In the genomic region with DNA sequence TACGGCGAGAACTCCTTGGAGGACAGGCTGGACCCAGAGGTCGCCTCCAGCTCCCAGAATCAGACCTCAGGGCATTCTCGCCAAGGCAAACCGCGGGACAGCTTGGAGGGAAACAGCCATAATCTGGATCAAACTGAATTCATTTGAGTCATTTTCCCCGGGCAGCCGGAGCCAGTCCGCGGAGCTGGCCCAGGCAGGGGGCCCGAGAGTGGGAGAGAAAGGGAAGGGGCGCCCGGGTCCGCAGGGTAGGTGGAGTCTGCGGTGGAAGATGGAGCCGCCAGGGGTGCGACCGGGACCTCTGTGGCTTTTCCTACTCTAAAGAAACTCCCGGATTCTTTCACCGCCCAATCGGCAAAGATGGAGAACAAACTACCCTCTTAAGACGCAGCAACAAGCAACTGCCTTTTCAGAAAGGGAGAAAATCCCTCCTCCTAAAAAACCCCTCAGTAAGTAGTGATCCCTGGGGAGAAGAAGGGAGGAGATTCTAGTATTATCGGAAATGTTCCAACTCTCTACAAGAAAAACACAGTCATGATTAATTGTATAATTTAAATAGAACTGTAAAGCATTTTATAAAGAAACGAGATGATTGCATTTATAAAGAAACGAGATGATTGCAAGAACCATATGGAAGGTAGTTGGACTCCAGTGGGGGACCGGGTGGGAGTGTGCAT, we compare ENCODE assay signal across 15 cellular contexts. TPM values are rescaled to one million over a fixed set of nuclear protein-coding genes. Genes with fewer than 3 reads are reported as not detected.
DNase-seq lines count a peak whose midpoint lies in the region; ATAC-seq, FAIRE-seq and TF ChIP-seq lines count a peak whose summit lies in the region.
"Had no signal": no experiment of that assay in that cellular context is flagged by ENCODE, and none has a peak within 500 bp of the region (broad histone marks: within the 10 kb centered on the region; RNA-seq: fewer than 3 reads in every experiment).

No MANE protein-coding gene starts in this region.

- peaks cover 6% of the 10 kb centered on the region for H3K36me3 Mint-ChIP-seq in activated CD8-positive, alpha-beta T cell treated with anti-CD3 and anti-CD28 coated beads, Interleukin-2, amount 10 ng/mL, durations not matched to agents 7 days and 5 days (ENCODE audit: low read depth)
- peaks cover 11 to 21% of the 10 kb centered on the region in 2 donors for H3K36me3 Mint-ChIP-seq in naive B cell

- H3K36me3 ChIP-seq in HepG2 (replicated peaks in 1 of 2; ENCODE audit: control insufficient read depth in 1 of 2, insufficient read depth in 2 of 2, low read length in 2 of 2) (no peaks in the 10 kb centered on the region), right lobe of liver (no peaks in the 10 kb centered on the region)

- no peak for TF ChIP-seq RAD21 in HepG2 (CRISPR knock-in tag; IDR thresholded peaks at IDR 0.05)

- H3K27me3 Mint-ChIP-seq in activated CD8-positive, alpha-beta T cell treated with anti-CD3 and anti-CD28 coated beads, Interleukin-2, amount 10 ng/mL, durations not matched to agents 7 days and 5 days (ENCODE audit: low read depth): peaks cover 82% of the 10 kb centered on the region
- H3K27me3 Mint-ChIP-seq in naive B cell: peaks cover 71 to 96% (median 71%) of the 10 kb centered on the region in 3 donors

- DNase-seq in HepG2 (ENCODE audit: low spot score) (no peak), right lobe of liver (no peak), naive B cell (no peak), DMS79 treated with DMSO at 0.1 percent for 48 hours (lab: John Stamatoyannopoulos, UW) (no peak), HK-2 (ENCODE audit: unreplicated experiment) (no peak)
- no peak for DNase-seq in activated CD8-positive, alpha-beta T cell treated with anti-CD3 and anti-CD28 coated beads, Interleukin-2, amount 10 ng/mL, durations not matched to agents 7 days and 5 days
- DNase-seq: activated naive CD4-positive, alpha-beta T cell treated with anti-CD3 and anti-CD28 coated beads for 36 hours; NCI-H1105 treated with DMSO at 0.1 percent for 48 hours; NCI-H510A; stimulated activated CD4-positive, alpha-beta T cell treated with anti-CD3 and anti-CD28 coated beads, Interleukin-2, amount 100 ng/mL, for 24 hours; T-helper 9 cell had no signal

- no peak for TF ChIP-seq EP300 in HepG2 (IDR thresholded peaks at IDR 0.05; ENCODE audit: low read depth in 2 of 2, low read length in 2 of 2)
- no peak for TF ChIP-seq EP300 in HepG2 (CRISPR knock-in tag; IDR thresholded peaks at IDR 0.05; ENCODE audit: borderline replicate concordance)

- BruUV-seq in HepG2 (replicated peaks; lab: Mats Ljungman, UMichigan): no TSS peak

- peaks cover 35% of the 10 kb centered on the region for H3K4me1 ChIP-seq in HepG2 (ENCODE audit: insufficient read depth, low read length)
- H3K4me1 ChIP-seq in right lobe of liver: peaks cover 0 to 20% (median 2%) of the 10 kb centered on the region in 4 donors

- peak overlapping the region; percentile 1 for H3K4me3 Mint-ChIP-seq in activated CD8-positive, alpha-beta T cell treated with anti-CD3 and anti-CD28 coated beads, Interleukin-2, amount 10 ng/mL, durations not matched to agents 7 days and 5 days
- peak overlapping the region in 6 of 8 donors; percentile 12 to 76 (median 63) for H3K4me3 Mint-ChIP-seq in naive B cell

- peak overlapping the region; percentile 7 for H3K27ac Mint-ChIP-seq in activated CD8-positive, alpha-beta T cell treated with anti-CD3 and anti-CD28 coated beads, Interleukin-2, amount 10 ng/mL, durations not matched to agents 7 days and 5 days
- H3K27ac Mint-ChIP-seq in naive B cell: peak overlapping the region; percentile 69 to 99 (median 94)
- H3K27ac Mint-ChIP-seq: activated naive CD4-positive, alpha-beta T cell treated with anti-CD3 and anti-CD28 coated beads for 36 hours; stimulated activated memory B cell treated with anti-CD40 and anti-IgM and Interleukin-4, amounts not matched to agents 10 μg/mL and 1 μg/mL and 100 μg/mL, for 72 hours had no signal

- peaks cover 35% of the 10 kb centered on the region for H3K4me1 Mint-ChIP-seq in activated CD8-positive, alpha-beta T cell treated with anti-CD3 and anti-CD28 coated beads, Interleukin-2, amount 10 ng/mL, durations not matched to agents 7 days and 5 days (ENCODE audit: low read depth)
- H3K4me1 Mint-ChIP-seq in naive B cell: peaks cover 18 to 43% (median 30%) of the 10 kb centered on the region in 3 donors

- WGBS in HepG2 (ENCODE audit: low lambda C conversion rate): 25% methylated on average over 26 of the region's 26 CpGs
- 3% methylated on average over 23 of the region's 26 CpGs for WGBS in right lobe of liver (ENCODE audit: insufficient coverage, low coverage, low lambda C conversion rate, missing lambda C conversion rate)

- TF ChIP-seq CTCF in HepG2 (CRISPR knock-in tag; IDR thresholded peaks at IDR 0.05) (no peak), right lobe of liver (IDR thresholded peaks at IDR 0.05) (no peak)

- POLR2A ChIA-PET in HepG2 (lab: Yijun Ruan, JAX): no interaction called here
- POLR2A ChIA-PET in activated CD8-positive, alpha-beta T cell treated with anti-CD3 and anti-CD28 coated beads, Interleukin-2, amount 10 ng/mL, durations not matched to agents 7 days and 5 days (lab: Charles Lee): no interaction called here

- no peak for TF ChIP-seq POLR2A in HepG2 (IDR thresholded peaks at IDR 0.05; ENCODE audit: insufficient read depth in 1 of 2, low read depth in 2 of 2, low read length in 2 of 2)
- no peak for TF ChIP-seq POLR2A in right lobe of liver (IDR thresholded peaks at IDR 0.05)

- H3K4me3 ChIP-seq in HepG2 (replicated peaks in 1 of 3; ENCODE audit: insufficient read depth in 1 of 3, low read depth in 2 of 3, low read length in 3 of 3) (peak overlapping the region in 2 of 3 experiments; percentile 12 to 61; a peak in 1 of 6 replicates), right lobe of liver (no peak overlapping the region)

- H3K27me3 ChIP-seq in HepG2 (ENCODE audit: control insufficient read depth in 1 of 2, insufficient read depth in 2 of 2, low read length in 2 of 2) (peaks cover 11 to 76% of the 10 kb centered on the region in 2 experiments; a peak in 4 of 5 replicates), right lobe of liver (peaks cover 27 to 53% of the 10 kb centered on the region in 2 donors)

- H3K9me3 ChIP-seq in HepG2 (ENCODE audit: low read length) (no peaks in the 10 kb centered on the region), right lobe of liver (no peaks in the 10 kb centered on the region)

- H3K9me3 Mint-ChIP-seq in activated CD8-positive, alpha-beta T cell treated with anti-CD3 and anti-CD28 coated beads, Interleukin-2, amount 10 ng/mL, durations not matched to agents 7 days and 5 days (ENCODE audit: insufficient read depth): peaks cover 7% of the 10 kb centered on the region
- peaks cover 4 to 48% (median 29%) of the 10 kb centered on the region in 7 donors for H3K9me3 Mint-ChIP-seq in naive B cell
- H3K9me3 Mint-ChIP-seq: activated naive CD4-positive, alpha-beta T cell treated with anti-CD3 and anti-CD28 coated beads for 36 hours had no signal

- 0 out of 2 replicates have a peak, but pooled peaks cover 2% of the 10 kb centered on the region for H4K20me1 ChIP-seq in HepG2 (ENCODE audit: insufficient read depth, low read length)

- intact Hi-C loops in HepG2 (cut with micrococcal nuclease; ENCODE audit: unreplicated experiment): no loop called here
- intact Hi-C loops in right lobe of liver (cut with DNase I): loop anchor here in 1 of 2 donors (10.0 kb wide), 1 partner anchor 794 kb away; no protein-coding TSS in a partner anchor

- no peak overlapping the region for H3K9ac ChIP-seq in HepG2 (ENCODE audit: insufficient read depth, low read depth, low read length)

- ATAC-seq in HepG2 (no peak), right lobe of liver (no peak), naive B cell (ENCODE audit: low read depth in 2 of 2) (no peak), HG03354 (IDR thresholded peaks at IDR 0.05; ENCODE audit: poor library complexity, severe bottlenecking, unreplicated experiment) (no peak), GM19397 (IDR thresholded peaks at IDR 0.05; ENCODE audit: unreplicated experiment) (no peak)
- no peak for ATAC-seq in activated CD8-positive, alpha-beta T cell treated with anti-CD3 and anti-CD28 coated beads, Interleukin-2, amount 10 ng/mL, durations not matched to agents 7 days and 5 days
- ATAC-seq: stimulated activated memory B cell treated with anti-CD40 and anti-IgM and Interleukin-4, amounts not matched to agents 10 μg/mL and 1 μg/mL and 100 μg/mL, for 72 hours had no signal

- H3K79me2 ChIP-seq in HepG2 (ENCODE audit: insufficient read depth, low read length): no peaks in the 10 kb centered on the region

- no peak overlapping the region for H2AFZ ChIP-seq in HepG2 (ENCODE audit: low read length)

- in situ Hi-C loops in HepG2 (cut with HindIII; ENCODE audit: extremely low pct_ligation_motif_present, low pct_unique_long_range_greater_than_20kb): no loop called here

- H3K4me2 ChIP-seq in HepG2 (ENCODE audit: low read depth, low read length): peak overlapping the region; percentile 71; the same call in 1 of the 2 replicates

- FAIRE-seq in HepG2 (lab: Jason Lieb, UNC): no peak

- H3K27ac ChIP-seq in HepG2 (ENCODE audit: extremely low read length, insufficient read depth, low read length) (no peak overlapping the region), right lobe of liver (no peak overlapping the region)
- H3K27ac ChIP-seq: esophagus muscularis mucosa had no signal

- CTCF ChIA-PET in HepG2 (lab: Yijun Ruan, JAX; ENCODE audit: low intra/inter-chr PET ratio, low total read pairs): no interaction called here
- CTCF ChIA-PET in activated CD8-positive, alpha-beta T cell treated with anti-CD3 and anti-CD28 coated beads, Interleukin-2, amount 10 ng/mL, durations not matched to agents 7 days and 5 days (lab: Charles Lee): no interaction called here

RNA-seq across cellular contexts. Expression of a gene that starts 5.1 kb away (rescaled TPM):
- total RNA-seq in HepG2 (2016; rRNA removed; fragmentation: Illumina TruSeq; extraction: Trizol) (0.07 and 0.13 TPM in 2 replicates), right lobe of liver (not detected)
- total RNA-seq in HepG2 (2016; cell fraction: cytosol; rRNA removed; fragmentation: Illumina TruSeq; extraction: Trizol; ENCODE audit: low read depth): not detected in 2 replicates
- 0.22 TPM in 1 of 2 replicates, not detected in the other for total RNA-seq in HepG2 (2016; cell fraction: insoluble cytoplasmic fraction; rRNA removed; fragmentation: Illumina TruSeq; extraction: Trizol)
- total RNA-seq in HepG2 (2016; cell fraction: membrane; rRNA removed; fragmentation: Illumina TruSeq; extraction: Trizol): 0.06 and 0.07 TPM in 2 replicates
- 0.16 TPM in 1 of 2 replicates, not detected in the other for total RNA-seq in HepG2 (2016; cell fraction: nucleus; rRNA removed; fragmentation: Illumina TruSeq; extraction: Trizol)
- polyA plus RNA-seq in HepG2 (2011; rRNA removed) (0.07 and 0.12 TPM in 2 replicates), naive B cell (ENCODE audit: low read depth in 6 of 6) (not detected)
- 0.05 and 0.08 TPM in 2 replicates for polyA plus RNA-seq in HepG2 (2011; cell fraction: cytosol; rRNA removed)
- 0.29 and 0.33 TPM in 2 replicates for polyA plus RNA-seq in HepG2 (2011; cell fraction: nucleus; rRNA removed)
- polyA plus RNA-seq in HepG2 (2012): 0.04 and 0.07 TPM in 2 replicates
- not detected in 2 replicates for polyA plus RNA-seq in HepG2 (2016; cell fraction: cytosol; fragmentation: Illumina TruSeq; extraction: Trizol; ENCODE audit: low read depth)
- polyA plus RNA-seq in HepG2 (2016; cell fraction: insoluble cytoplasmic fraction; fragmentation: Illumina TruSeq; extraction: Trizol; ENCODE audit: low read depth): not detected in 2 replicates
- polyA plus RNA-seq in HepG2 (2016; cell fraction: membrane; fragmentation: Illumina TruSeq; extraction: Trizol; ENCODE audit: low read depth): not detected in 2 replicates
- polyA plus RNA-seq in HepG2 (2016; cell fraction: nucleus; fragmentation: Illumina TruSeq; extraction: Trizol; ENCODE audit: insufficient read depth, low read depth): 0.27 TPM in 1 of 2 replicates, not detected in the other
- 0.05 and 0.18 TPM in 2 replicates for polyA minus RNA-seq in HepG2 (2011; rRNA and poly(A)+ RNA removed; ENCODE audit: low replicate concordance)
- polyA minus RNA-seq in HepG2 (2011; cell fraction: cytosol; rRNA and poly(A)+ RNA removed): not detected in 2 replicates
- polyA minus RNA-seq in HepG2 (2011; cell fraction: nucleus; rRNA and poly(A)+ RNA removed): 0.13 TPM in 1 of 2 replicates, not detected in the other
- not detected for total RNA-seq in activated CD8-positive, alpha-beta T cell treated with anti-CD3 and anti-CD28 coated beads, Interleukin-2, amount 10 ng/mL, durations not matched to agents 7 days and 5 days
- total RNA-seq: activated naive CD4-positive, alpha-beta T cell treated with anti-CD3 and anti-CD28 coated beads for 36 hours had no signal

RNA-seq across cellular contexts. Expression of a gene that starts 55.0 kb away (rescaled TPM):
- total RNA-seq in HepG2 (2016; rRNA removed; fragmentation: Illumina TruSeq; extraction: Trizol): 18.2 and 20.9 TPM in 2 replicates
- total RNA-seq in HepG2 (2016; cell fraction: cytosol; rRNA removed; fragmentation: Illumina TruSeq; extraction: Trizol; ENCODE audit: low read depth): 10.2 and 13.2 TPM in 2 replicates
- total RNA-seq in HepG2 (2016; cell fraction: insoluble cytoplasmic fraction; rRNA removed; fragmentation: Illumina TruSeq; extraction: Trizol): 18.2 and 18.8 TPM in 2 replicates
- 23.4 and 23.7 TPM in 2 replicates for total RNA-seq in HepG2 (2016; cell fraction: membrane; rRNA removed; fragmentation: Illumina TruSeq; extraction: Trizol)
- 28.8 and 32.8 TPM in 2 replicates for total RNA-seq in HepG2 (2016; cell fraction: nucleus; rRNA removed; fragmentation: Illumina TruSeq; extraction: Trizol)
- 9.4 and 11.8 TPM in 2 replicates for polyA plus RNA-seq in HepG2 (2011; rRNA removed)
- 6.1 and 9.1 TPM in 2 replicates for polyA plus RNA-seq in HepG2 (2011; cell fraction: cytosol; rRNA removed)
- 5.8 and 6.3 TPM in 2 replicates for polyA plus RNA-seq in HepG2 (2011; cell fraction: nucleus; rRNA removed)
- 9.1 and 9.7 TPM in 2 replicates for polyA plus RNA-seq in HepG2 (2012)
- polyA plus RNA-seq in HepG2 (2016; cell fraction: cytosol; fragmentation: Illumina TruSeq; extraction: Trizol; ENCODE audit: low read depth): 10.5 and 11.4 TPM in 2 replicates
- polyA plus RNA-seq in HepG2 (2016; cell fraction: insoluble cytoplasmic fraction; fragmentation: Illumina TruSeq; extraction: Trizol; ENCODE audit: low read depth): 20.2 and 24.7 TPM in 2 replicates
- polyA plus RNA-seq in HepG2 (2016; cell fraction: membrane; fragmentation: Illumina TruSeq; extraction: Trizol; ENCODE audit: low read depth): 17.6 and 17.9 TPM in 2 replicates
- polyA plus RNA-seq in HepG2 (2016; cell fraction: nucleus; fragmentation: Illumina TruSeq; extraction: Trizol; ENCODE audit: insufficient read depth, low read depth): 17.4 and 20.1 TPM in 2 replicates
- polyA minus RNA-seq in HepG2 (2011; rRNA and poly(A)+ RNA removed; ENCODE audit: low replicate concordance): 6.0 and 7.7 TPM in 2 replicates
- polyA minus RNA-seq in HepG2 (2011; cell fraction: cytosol; rRNA and poly(A)+ RNA removed): 4.1 and 5.9 TPM in 2 replicates
- 39.0 and 45.6 TPM in 2 replicates for polyA minus RNA-seq in HepG2 (2011; cell fraction: nucleus; rRNA and poly(A)+ RNA removed)
- 1 to 10 TPM; 3.8 to 5.8 (median 5.1) TPM for total RNA-seq in right lobe of liver
- total RNA-seq in activated CD8-positive, alpha-beta T cell treated with anti-CD3 and anti-CD28 coated beads, Interleukin-2, amount 10 ng/mL, durations not matched to agents 7 days and 5 days: 10 to 100 TPM; 12.2 to 16.1 TPM
- 10 to 100 TPM; 15.0 to 34.6 (median 18.8) TPM for polyA plus RNA-seq in naive B cell (ENCODE audit: low read depth in 6 of 6)

Comparison
In these comparisons a context has a peak if more than half of its experiments do, and no peak if none do; other contexts are left out.
1. H3K4me3 ChIP-seq: peak in HepG2 (2 of 3); none in right lobe of liver (0 of 3).